8 cellular contexts compared by ENCODE assay signal in genomic region chr2:112121682-112122254, GRCh38. TPM values are rescaled to one million over a fixed set of nuclear protein-coding genes. Genes with fewer than 3 reads are reported as not detected.
DNase-seq lines count a peak whose midpoint lies in the region; ATAC-seq, FAIRE-seq and TF ChIP-seq lines count a peak whose summit lies in the region.

No MANE protein-coding gene starts in this region.

- no peak overlapping the region for H3K4me3 Mint-ChIP-seq in memory B cell

- peak; percentile 59 for TF ChIP-seq CTCF in D721Med (IDR thresholded peaks at IDR 0.05; ENCODE audit: insufficient read depth, missing control alignments)
- peak; percentile 43 for TF ChIP-seq CTCF in cardiac fibroblast (IDR thresholded peaks at IDR 0.05; ENCODE audit: low read depth, low read length)

- DNase-seq in D721Med (ENCODE audit: insufficient read length, low spot score) (no peak), HS-5 (ENCODE audit: low read depth) (peak; percentile 36), RCC 7860 (ENCODE audit: low spot score) (peak; percentile 38), cardiac fibroblast (ENCODE audit: low read depth in 2 of 2) (peak; percentile 77 to 79), memory B cell (ENCODE audit: low spot score in 2 of 2) (peak in 1 of 2 donors; percentile 31), GM12892 (ENCODE audit: insufficient read length) (no peak), mesenteric fat pad (ENCODE audit: low spot score) (no peak)

- peak overlapping the region; percentile 73 for H3K27ac Mint-ChIP-seq in memory B cell

- H3K27me3 Mint-ChIP-seq in memory B cell, result no peaks in the 10 kb centered on the region

- peaks cover 2% of the 10 kb centered on the region for H3K4me1 Mint-ChIP-seq in memory B cell

- H3K4me3 ChIP-seq in cardiac fibroblast (replicated peaks in 1 of 2; ENCODE audit: low read depth in 2 of 2, low read length in 2 of 2), result no peak overlapping the region

- no peak for FAIRE-seq in D721Med (lab: Jason Lieb, UNC)
- peak; percentile 78 for FAIRE-seq in RCC 7860 (lab: Jason Lieb, UNC)
- no peak for FAIRE-seq in GM12892 (lab: Jason Lieb, UNC)

- H3K9me3 Mint-ChIP-seq in memory B cell, result peaks cover 6% of the 10 kb centered on the region

- no peak for ATAC-seq in memory B cell (ENCODE audit: low read depth)
- ATAC-seq in GM19463 (IDR thresholded peaks at IDR 0.05; ENCODE audit: unreplicated experiment), result no peak

- no peak for TF ChIP-seq POLR2A in GM12892 (IDR thresholded peaks at IDR 0.05; ENCODE audit: low read depth, low read length)

- peaks cover 24% of the 10 kb centered on the region for H3K36me3 Mint-ChIP-seq in memory B cell

RNA-seq across cellular contexts. Expression of gene FBLN7, which starts 16.4 kb away (rescaled TPM):
- not detected for polyA plus RNA-seq in GM12892 (2012; ENCODE audit: missing spikeins)
- 5.3 TPM for total RNA-seq in mesenteric fat pad

Comparison
In these comparisons a context has a peak if more than half of its experiments do, and no peak if none do; other contexts are left out.
1. DNase-seq: peak in HS-5 (single experiment), RCC 7860 (single experiment) and cardiac fibroblast (2 of 2); none in D721Med (single experiment), GM12892 (single experiment) and mesenteric fat pad (single experiment).